In the genomic region with DNA sequence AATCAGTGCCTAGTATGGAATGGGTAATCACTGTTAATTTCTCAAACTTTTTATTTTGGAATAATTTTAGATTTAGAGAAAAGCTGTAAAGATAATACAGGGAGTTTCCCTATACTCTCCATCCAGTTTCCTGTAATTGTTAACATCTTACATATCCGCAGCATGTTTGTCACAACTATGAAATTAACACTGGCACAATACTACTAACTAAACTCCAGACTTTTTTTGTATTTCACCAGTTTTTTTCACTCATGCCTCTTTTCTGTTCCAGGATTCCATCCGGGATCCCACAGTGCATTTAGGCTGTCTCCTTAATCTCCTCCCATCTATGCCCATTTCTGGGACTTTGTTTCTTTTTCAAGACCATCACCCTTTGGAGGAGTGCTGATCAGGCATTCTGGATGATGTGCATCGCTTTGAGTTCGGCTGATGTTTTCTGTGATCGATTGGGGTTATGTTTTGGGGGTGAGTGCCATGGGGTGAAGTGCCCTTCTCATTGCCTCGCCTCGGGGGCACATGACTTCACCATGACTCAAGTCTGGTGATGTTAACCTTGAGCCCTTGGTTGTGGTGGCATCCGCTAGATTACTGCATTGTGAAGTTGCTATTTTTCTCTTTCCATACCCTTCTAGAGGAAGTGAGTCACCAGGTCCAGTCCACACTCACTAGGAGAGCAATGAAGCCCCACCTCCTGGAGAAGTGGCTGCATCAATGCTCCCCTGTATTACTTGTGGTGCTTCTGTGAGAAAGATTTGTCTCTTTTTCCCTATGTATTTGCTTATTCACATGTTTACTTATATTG, we compare ENCODE assay signal across 8 cellular contexts. TPM values are rescaled to one million over a fixed set of nuclear protein-coding genes. Genes with fewer than 3 reads are reported as not detected.
DNase-seq lines count a peak whose midpoint lies in the region; ATAC-seq lines count a peak whose summit lies in the region.

No MANE protein-coding gene starts in this region.

- no peaks in the 10 kb centered on the region; the same call in 1 of the 2 replicates for H3K27me3 ChIP-seq in H7 (ENCODE audit: control insufficient read depth, insufficient read depth, low read length)

- H3K36me3 ChIP-seq in H7 (replicated peaks; ENCODE audit: control insufficient read depth, insufficient read depth, low read length), result no peaks in the 10 kb centered on the region

- H3K4me3 ChIP-seq in H7 (ENCODE audit: insufficient read depth, low read depth, low read length), result no peak overlapping the region

- ATAC-seq in HG03139 (IDR thresholded peaks at IDR 0.05; ENCODE audit: unreplicated experiment) (no peak), GM19467 (IDR thresholded peaks at IDR 0.05; ENCODE audit: unreplicated experiment) (no peak)

- DNase-seq in 8988T, result peak; percentile 12
- DNase-seq in HPDE6-E6E7 (ENCODE audit: extremely low spot score), result peak; percentile 71
- peak in 2 of 3 experiments; percentile 8 to 18 for DNase-seq in activated CD8-positive, alpha-beta memory T cell treated with anti-CD3 and anti-CD28 coated beads for 48 hours (ENCODE audit: low read depth in 2 of 3, low spot score in 2 of 3)
- DNase-seq in hepatic stellate cell (ENCODE audit: low spot score), result peak; percentile 52
- DNase-seq in H7, result no peak
- no peak for DNase-seq in GF-D8 (lab: John Stamatoyannopoulos, UW)

RNA-seq across cellular contexts. Expression of a gene that starts 43.9 kb away (rescaled TPM):
- total RNA-seq in H7 (2014; rRNA removed; shearing (Covaris generic)), result 92.9 and 110 TPM in 2 replicates

Comparison
In these comparisons a context has a peak if more than half of its experiments do, and no peak if none do; other contexts are left out.
1. DNase-seq: peak in 8988T (single experiment), HPDE6-E6E7 (single experiment), activated CD8-positive, alpha-beta memory T cell treated with anti-CD3 and anti-CD28 coated beads for 48 hours (2 of 3) and hepatic stellate cell (single experiment); none in H7 (single experiment) and GF-D8 (single experiment).